In the genomic region with DNA sequence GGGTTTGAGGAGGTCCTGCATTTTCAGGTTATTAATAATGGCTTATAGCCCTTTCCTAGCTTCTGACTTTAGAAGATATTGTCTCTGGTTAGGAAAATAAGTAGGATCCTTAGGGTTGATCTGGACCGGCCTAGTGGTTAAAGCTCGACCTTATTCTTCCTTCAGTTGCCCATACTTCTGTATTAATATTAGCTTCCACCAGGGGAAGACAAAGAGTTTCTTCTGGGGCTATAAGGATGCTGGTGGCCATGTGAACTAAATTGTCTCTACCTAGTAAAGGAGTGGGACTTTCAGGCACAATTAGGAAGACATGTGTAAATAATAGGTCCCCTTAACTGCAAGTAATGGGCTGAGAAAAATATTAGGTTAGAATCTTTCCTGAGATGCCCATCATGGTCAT, we compare ENCODE assay signal across 10 cellular contexts. TPM values are rescaled to one million over a fixed set of nuclear protein-coding genes. Genes with fewer than 3 reads are reported as not detected.
DNase-seq lines count a peak whose midpoint lies in the region; ATAC-seq and TF ChIP-seq lines count a peak whose summit lies in the region.
"Had no signal": no experiment of that assay in that cellular context is flagged by ENCODE, and none has a peak within 500 bp of the region (broad histone marks: within the 10 kb centered on the region; RNA-seq: fewer than 3 reads in every experiment).

No MANE protein-coding gene starts in this region.

- H3K9me3 ChIP-seq in AG04450 (ENCODE audit: control insufficient read depth, insufficient read depth, low read length): no peaks in the 10 kb centered on the region; the same call in 1 of the 2 replicates
- H3K9me3 ChIP-seq in Panc1 (ENCODE audit: control insufficient read depth, insufficient read depth, low read depth, low read length): no peaks in the 10 kb centered on the region
- no peaks in the 10 kb centered on the region for H3K9me3 ChIP-seq in vagina
- H3K9me3 ChIP-seq: left ventricle myocardium inferior had no signal

- peak; percentile 40 for TF ChIP-seq CTCF in AG04450 (IDR thresholded peaks at IDR 0.05; ENCODE audit: low read depth, low read length)
- TF ChIP-seq CTCF in GM12874 (IDR thresholded peaks at IDR 0.05; ENCODE audit: insufficient read depth, low read depth, low read length): peak; percentile 34; the same call in 1 of the 2 replicates
- peak; percentile 61 for TF ChIP-seq CTCF in Panc1 (IDR thresholded peaks at IDR 0.05)
- peak; percentile 11 for TF ChIP-seq CTCF in foreskin fibroblast (IDR thresholded peaks at IDR 0.05; ENCODE audit: low read depth, low read length)
- TF ChIP-seq CTCF in vagina (IDR thresholded peaks at IDR 0.05): no peak

- H3K27me3 ChIP-seq in AG04450 (ENCODE audit: control insufficient read depth, insufficient read depth, low read length): peaks cover 23% of the 10 kb centered on the region
- H3K27me3 ChIP-seq in Panc1 (ENCODE audit: control insufficient read depth, insufficient read depth, low read length): peaks cover 14% of the 10 kb centered on the region
- H3K27me3 ChIP-seq in vagina: no peaks in the 10 kb centered on the region

- TF ChIP-seq POLR2A in vagina (IDR thresholded peaks at IDR 0.05): no peak

- intact Hi-C loops in Panc1 (cut with micrococcal nuclease; ENCODE audit: unreplicated experiment): loop anchor here (10.0 kb wide), 1 partner anchor 260 kb away; a partner anchor contains a TSS
- intact Hi-C loops in vagina (cut with DNase I): no loop called here

- no peak overlapping the region for H3K4me3 ChIP-seq in AG04450 (ENCODE audit: low read depth, low read length)
- H3K4me3 ChIP-seq in Panc1 (ENCODE audit: low read depth in 2 of 2, low read length in 2 of 2): no peak overlapping the region
- H3K4me3 ChIP-seq in foreskin fibroblast (ENCODE audit: low read depth in 1 of 2, low read length in 2 of 2): no peak overlapping the region
- no peak overlapping the region for H3K4me3 ChIP-seq in vagina
- H3K4me3 ChIP-seq: left ventricle myocardium inferior had no signal

- BruUV-seq in Panc1 (replicated peaks; lab: Mats Ljungman, UMichigan): no TSS peak

- no peak for DNase-seq in AG04450 (ENCODE audit: low read depth, low spot score)
- no peak for DNase-seq in Panc1 (ENCODE audit: low read depth, low spot score)
- no peak for DNase-seq in foreskin fibroblast
- no peak for DNase-seq in vagina (ENCODE audit: extremely low spot score in 2 of 2)
- DNase-seq in 8988T: no peak
- DNase-seq in NCI-H146 treated with DMSO at 0.1 percent for 48 hours (lab: John Stamatoyannopoulos, UW; ENCODE audit: unreplicated experiment): no peak
- DNase-seq: left ventricle myocardium inferior, NCI-H1694 treated with DMSO at 0.1 percent for 48 hours had no signal

- CTCF ChIA-PET in AG04450 (lab: Charles Lee): interaction anchor here (0.6 to 3.3 kb wide), 3 partner anchors 13 to 255 kb away, joined by 3 to 28 read pairs (median 5); no protein-coding TSS in a partner anchor
- CTCF ChIA-PET in Panc1 (lab: Charles Lee): interaction anchor here (0.6 to 1.1 kb wide), 3 partner anchors 128 to 261 kb away, joined by 3 to 7 read pairs (median 3); no protein-coding TSS in a partner anchor

- H3K36me3 ChIP-seq in Panc1 (ENCODE audit: control insufficient read depth, insufficient read depth, low read length): no peaks in the 10 kb centered on the region
- no peaks in the 10 kb centered on the region for H3K36me3 ChIP-seq in vagina
- H3K36me3 ChIP-seq: left ventricle myocardium inferior had no signal

- in situ Hi-C loops in Panc1 (cut with HindIII; ENCODE audit: low pct_unique_long_range_greater_than_20kb, low sequenced_read_pairs): no loop called here

- H3K4me1 ChIP-seq in Panc1 (ENCODE audit: control insufficient read depth, insufficient read depth, low read length) (no peaks in the 10 kb centered on the region; the same call in 1 of the 2 replicates), vagina (no peaks in the 10 kb centered on the region)

- H3K27ac ChIP-seq in AG04450 (ENCODE audit: low read depth, low read length) (no peak overlapping the region), Panc1 (ENCODE audit: low read length) (no peak overlapping the region), vagina (no peak overlapping the region)
- H3K27ac ChIP-seq: left ventricle myocardium inferior had no signal

- POLR2A ChIA-PET in AG04450 (lab: Yijun Ruan, JAX) (no interaction called here), Panc1 (lab: Charles Lee) (no interaction called here)

- ATAC-seq in Panc1: no peak
- ATAC-seq in GM21447 (IDR thresholded peaks at IDR 0.05; ENCODE audit: unreplicated experiment): no peak

RNA-seq across cellular contexts. Expression of a gene that starts 20.6 kb away (rescaled TPM):
- 2.0 and 2.3 TPM in 2 replicates for polyA plus RNA-seq in AG04450 (2011; rRNA removed)
- polyA minus RNA-seq in AG04450 (2011; rRNA and poly(A)+ RNA removed): 0.83 and 1.4 TPM in 2 replicates
- total RNA-seq in Panc1 (2021; ENCODE audit: unreplicated experiment) (0.28 TPM), vagina (26.3 TPM)
- not detected for polyA plus RNA-seq in Panc1 (2012; ENCODE audit: insufficient read length)

RNA-seq across cellular contexts. Expression of a gene that starts 39.7 kb away (rescaled TPM):
- polyA plus RNA-seq in AG04450 (2011; rRNA removed): 0.27 and 0.63 TPM in 2 replicates
- 0.56 TPM in 1 of 2 replicates, not detected in the other for polyA minus RNA-seq in AG04450 (2011; rRNA and poly(A)+ RNA removed)
- total RNA-seq in Panc1 (2021; ENCODE audit: unreplicated experiment): 0.44 TPM
- polyA plus RNA-seq in Panc1 (2012; ENCODE audit: insufficient read length): 0.42 TPM
- 0.98 TPM for total RNA-seq in vagina

Comparison
In these comparisons a context has a peak if more than half of its experiments do, and no peak if none do; other contexts are left out.
1. CTCF ChIP-seq: peak in AG04450 (single experiment), GM12874 (single experiment), Panc1 (single experiment) and foreskin fibroblast (single experiment); none in vagina (0 of 3).
2. RNA of a gene that starts 20.6 kb away (total RNA-seq): 26.3 TPM in vagina (single experiment); 0.28 TPM in Panc1 (single experiment); every median in the first group is over 10 times any median in the second.